In the genomic region with DNA sequence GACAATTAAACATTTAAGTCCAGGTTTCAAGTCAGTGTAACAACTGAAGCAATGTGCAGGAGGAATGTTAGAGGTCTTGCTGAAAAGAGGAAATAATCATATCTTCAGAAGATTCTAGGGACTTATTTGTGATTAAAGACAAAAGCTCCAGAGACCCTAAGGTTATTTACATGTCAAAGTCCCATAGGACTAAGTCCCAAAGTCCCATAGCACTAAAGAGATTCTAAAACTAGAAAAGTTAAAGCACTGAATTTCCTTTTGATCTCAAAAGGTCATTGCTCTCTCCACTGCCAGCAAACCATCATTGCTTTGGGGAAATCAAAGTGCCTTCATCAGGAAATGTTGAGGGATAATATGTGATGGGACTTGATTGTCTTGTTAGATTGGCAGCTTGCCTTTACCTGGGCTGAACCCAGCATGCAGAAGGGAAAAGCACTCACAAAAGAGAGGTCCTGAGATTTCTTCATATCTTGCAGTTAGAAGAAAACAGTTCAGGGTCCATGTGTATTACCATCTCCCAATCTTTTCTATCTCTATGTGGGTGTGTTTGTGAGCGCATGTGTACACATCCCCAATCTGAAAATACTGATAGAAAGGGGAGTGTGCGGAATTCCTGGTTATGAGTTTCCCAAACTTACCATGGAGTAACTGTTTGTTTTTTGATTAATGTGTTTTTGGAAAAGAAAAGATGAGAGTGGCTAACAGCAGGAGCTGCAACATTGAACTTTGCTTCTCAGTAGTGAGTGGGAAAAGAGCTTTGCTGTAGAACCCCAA, we compare ENCODE assay signal across 1 cellular context.
TF ChIP-seq lines count a peak whose summit lies in the region.

No MANE protein-coding gene starts in this region.

TF ChIP-seq in HepG2, 621 proteins besides CTCF, POLR2A, EP300 and RAD21 (continued from another document and continues in another):
- TF ChIP-seq, protein P1, sequence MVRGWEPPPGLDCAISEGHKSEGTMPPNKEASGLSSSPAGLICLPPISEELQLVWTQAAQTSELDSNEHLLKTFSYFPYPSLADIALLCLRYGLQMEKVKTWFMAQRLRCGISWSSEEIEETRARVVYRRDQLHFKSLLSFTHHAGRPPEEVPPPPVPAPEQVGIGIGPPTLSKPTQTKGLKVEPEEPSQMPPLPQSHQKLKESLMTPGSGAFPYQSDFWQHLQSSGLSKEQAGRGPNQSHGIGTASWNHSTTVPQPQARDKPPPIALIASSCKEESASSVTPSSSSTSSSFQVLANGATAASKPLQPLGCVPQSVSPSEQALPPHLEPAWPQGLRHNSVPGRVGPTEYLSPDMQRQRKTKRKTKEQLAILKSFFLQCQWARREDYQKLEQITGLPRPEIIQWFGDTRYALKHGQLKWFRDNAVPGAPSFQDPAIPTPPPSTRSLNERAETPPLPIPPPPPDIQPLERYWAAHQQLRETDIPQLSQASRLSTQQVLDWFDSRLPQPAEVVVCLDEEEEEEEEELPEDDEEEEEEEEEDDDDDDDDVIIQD (CRISPR knock-in tag; IDR thresholded peaks at IDR 0.05; ENCODE audit: low read depth), result peak; percentile 63; the same call in 1 of the 2 replicates
- peak; percentile 94 for TF ChIP-seq HNF4A (CRISPR knock-in tag; IDR thresholded peaks at IDR 0.05)
- TF ChIP-seq FOXK2 (IDR thresholded peaks at IDR 0.05), result peak; percentile 75; the same call in 1 of the 2 replicates
- TF ChIP-seq, protein P2, sequence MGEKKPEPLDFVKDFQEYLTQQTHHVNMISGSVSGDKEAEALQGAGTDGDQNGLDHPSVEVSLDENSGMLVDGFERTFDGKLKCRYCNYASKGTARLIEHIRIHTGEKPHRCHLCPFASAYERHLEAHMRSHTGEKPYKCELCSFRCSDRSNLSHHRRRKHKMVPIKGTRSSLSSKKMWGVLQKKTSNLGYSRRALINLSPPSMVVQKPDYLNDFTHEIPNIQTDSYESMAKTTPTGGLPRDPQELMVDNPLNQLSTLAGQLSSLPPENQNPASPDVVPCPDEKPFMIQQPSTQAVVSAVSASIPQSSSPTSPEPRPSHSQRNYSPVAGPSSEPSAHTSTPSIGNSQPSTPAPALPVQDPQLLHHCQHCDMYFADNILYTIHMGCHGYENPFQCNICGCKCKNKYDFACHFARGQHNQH (CRISPR knock-in tag; IDR thresholded peaks at IDR 0.05), result peak; percentile 89
- peak; percentile 41 for TF ChIP-seq NR2C2 (CRISPR knock-in tag; IDR thresholded peaks at IDR 0.05; ENCODE audit: borderline replicate concordance)
- TF ChIP-seq, protein P3, sequence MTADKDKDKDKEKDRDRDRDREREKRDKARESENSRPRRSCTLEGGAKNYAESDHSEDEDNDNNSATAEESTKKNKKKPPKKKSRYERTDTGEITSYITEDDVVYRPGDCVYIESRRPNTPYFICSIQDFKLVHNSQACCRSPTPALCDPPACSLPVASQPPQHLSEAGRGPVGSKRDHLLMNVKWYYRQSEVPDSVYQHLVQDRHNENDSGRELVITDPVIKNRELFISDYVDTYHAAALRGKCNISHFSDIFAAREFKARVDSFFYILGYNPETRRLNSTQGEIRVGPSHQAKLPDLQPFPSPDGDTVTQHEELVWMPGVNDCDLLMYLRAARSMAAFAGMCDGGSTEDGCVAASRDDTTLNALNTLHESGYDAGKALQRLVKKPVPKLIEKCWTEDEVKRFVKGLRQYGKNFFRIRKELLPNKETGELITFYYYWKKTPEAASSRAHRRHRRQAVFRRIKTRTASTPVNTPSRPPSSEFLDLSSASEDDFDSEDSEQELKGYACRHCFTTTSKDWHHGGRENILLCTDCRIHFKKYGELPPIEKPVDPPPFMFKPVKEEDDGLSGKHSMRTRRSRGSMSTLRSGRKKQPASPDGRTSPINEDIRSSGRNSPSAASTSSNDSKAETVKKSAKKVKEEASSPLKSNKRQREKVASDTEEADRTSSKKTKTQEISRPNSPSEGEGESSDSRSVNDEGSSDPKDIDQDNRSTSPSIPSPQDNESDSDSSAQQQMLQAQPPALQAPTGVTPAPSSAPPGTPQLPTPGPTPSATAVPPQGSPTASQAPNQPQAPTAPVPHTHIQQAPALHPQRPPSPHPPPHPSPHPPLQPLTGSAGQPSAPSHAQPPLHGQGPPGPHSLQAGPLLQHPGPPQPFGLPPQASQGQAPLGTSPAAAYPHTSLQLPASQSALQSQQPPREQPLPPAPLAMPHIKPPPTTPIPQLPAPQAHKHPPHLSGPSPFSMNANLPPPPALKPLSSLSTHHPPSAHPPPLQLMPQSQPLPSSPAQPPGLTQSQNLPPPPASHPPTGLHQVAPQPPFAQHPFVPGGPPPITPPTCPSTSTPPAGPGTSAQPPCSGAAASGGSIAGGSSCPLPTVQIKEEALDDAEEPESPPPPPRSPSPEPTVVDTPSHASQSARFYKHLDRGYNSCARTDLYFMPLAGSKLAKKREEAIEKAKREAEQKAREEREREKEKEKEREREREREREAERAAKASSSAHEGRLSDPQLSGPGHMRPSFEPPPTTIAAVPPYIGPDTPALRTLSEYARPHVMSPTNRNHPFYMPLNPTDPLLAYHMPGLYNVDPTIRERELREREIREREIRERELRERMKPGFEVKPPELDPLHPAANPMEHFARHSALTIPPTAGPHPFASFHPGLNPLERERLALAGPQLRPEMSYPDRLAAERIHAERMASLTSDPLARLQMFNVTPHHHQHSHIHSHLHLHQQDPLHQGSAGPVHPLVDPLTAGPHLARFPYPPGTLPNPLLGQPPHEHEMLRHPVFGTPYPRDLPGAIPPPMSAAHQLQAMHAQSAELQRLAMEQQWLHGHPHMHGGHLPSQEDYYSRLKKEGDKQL (CRISPR knock-in tag; IDR thresholded peaks at IDR 0.05; ENCODE audit: low read depth), result peak; percentile 79
- TF ChIP-seq RCOR2 (CRISPR knock-in tag; IDR thresholded peaks at IDR 0.05), result peak; percentile 92
- no peak for TF ChIP-seq ZNF333 (CRISPR knock-in tag; IDR thresholded peaks at IDR 0.05; ENCODE audit: borderline replicate concordance)
- peak; percentile 94 for TF ChIP-seq ISL2 (CRISPR knock-in tag; IDR thresholded peaks at IDR 0.05)
- TF ChIP-seq ZNF652 (CRISPR knock-in tag; IDR thresholded peaks at IDR 0.05; ENCODE audit: borderline replicate concordance, low read depth), result 0 out of 2 replicates have a peak, but pooled peaks have one; percentile 13
- TF ChIP-seq ZNF235 (CRISPR knock-in tag; IDR thresholded peaks at IDR 0.05; ENCODE audit: borderline replicate concordance), result no peak
- TF ChIP-seq, protein P4, sequence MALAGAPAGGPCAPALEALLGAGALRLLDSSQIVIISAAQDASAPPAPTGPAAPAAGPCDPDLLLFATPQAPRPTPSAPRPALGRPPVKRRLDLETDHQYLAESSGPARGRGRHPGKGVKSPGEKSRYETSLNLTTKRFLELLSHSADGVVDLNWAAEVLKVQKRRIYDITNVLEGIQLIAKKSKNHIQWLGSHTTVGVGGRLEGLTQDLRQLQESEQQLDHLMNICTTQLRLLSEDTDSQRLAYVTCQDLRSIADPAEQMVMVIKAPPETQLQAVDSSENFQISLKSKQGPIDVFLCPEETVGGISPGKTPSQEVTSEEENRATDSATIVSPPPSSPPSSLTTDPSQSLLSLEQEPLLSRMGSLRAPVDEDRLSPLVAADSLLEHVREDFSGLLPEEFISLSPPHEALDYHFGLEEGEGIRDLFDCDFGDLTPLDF (CRISPR knock-in tag; IDR thresholded peaks at IDR 0.05), result no peak
- TF ChIP-seq MYNN (CRISPR knock-in tag; IDR thresholded peaks at IDR 0.05; ENCODE audit: low read depth), result no peak
- peak; percentile 85 for TF ChIP-seq ZNF614 (CRISPR knock-in tag; IDR thresholded peaks at IDR 0.05; ENCODE audit: borderline replicate concordance)
- peak; percentile 93 for TF ChIP-seq LCORL (IDR thresholded peaks at IDR 0.05)
- peak; percentile 98 for TF ChIP-seq LCORL (CRISPR knock-in tag; IDR thresholded peaks at IDR 0.05)
- peak; percentile 97 for TF ChIP-seq PHF21A (CRISPR knock-in tag; IDR thresholded peaks at IDR 0.05)
- TF ChIP-seq ZNF788 (CRISPR knock-in tag; IDR thresholded peaks at IDR 0.05; ENCODE audit: borderline replicate concordance), result no peak
- peak; percentile 60; the same call in 1 of the 2 replicates for TF ChIP-seq JUN (CRISPR knock-in tag; IDR thresholded peaks at IDR 0.05)
- TF ChIP-seq, protein P5, sequence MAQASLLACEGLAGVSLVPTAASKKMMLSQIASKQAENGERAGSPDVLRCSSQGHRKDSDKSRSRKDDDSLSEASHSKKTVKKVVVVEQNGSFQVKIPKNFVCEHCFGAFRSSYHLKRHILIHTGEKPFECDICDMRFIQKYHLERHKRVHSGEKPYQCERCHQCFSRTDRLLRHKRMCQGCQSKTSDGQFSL (CRISPR knock-in tag; IDR thresholded peaks at IDR 0.05), result no peak
- TF ChIP-seq ZNF225 (CRISPR knock-in tag; IDR thresholded peaks at IDR 0.05), result no peak
- peak; percentile 72 for TF ChIP-seq TCF7 (IDR thresholded peaks at IDR 0.05; ENCODE audit: low read depth)
- no peak for TF ChIP-seq ZNF549 (CRISPR knock-in tag; IDR thresholded peaks at IDR 0.05)
- TF ChIP-seq ZBTB7A (CRISPR knock-in tag; IDR thresholded peaks at IDR 0.05), result no peak
- peak; percentile 73 for TF ChIP-seq RARA (CRISPR knock-in tag; IDR thresholded peaks at IDR 0.05)
- TF ChIP-seq, protein P6, sequence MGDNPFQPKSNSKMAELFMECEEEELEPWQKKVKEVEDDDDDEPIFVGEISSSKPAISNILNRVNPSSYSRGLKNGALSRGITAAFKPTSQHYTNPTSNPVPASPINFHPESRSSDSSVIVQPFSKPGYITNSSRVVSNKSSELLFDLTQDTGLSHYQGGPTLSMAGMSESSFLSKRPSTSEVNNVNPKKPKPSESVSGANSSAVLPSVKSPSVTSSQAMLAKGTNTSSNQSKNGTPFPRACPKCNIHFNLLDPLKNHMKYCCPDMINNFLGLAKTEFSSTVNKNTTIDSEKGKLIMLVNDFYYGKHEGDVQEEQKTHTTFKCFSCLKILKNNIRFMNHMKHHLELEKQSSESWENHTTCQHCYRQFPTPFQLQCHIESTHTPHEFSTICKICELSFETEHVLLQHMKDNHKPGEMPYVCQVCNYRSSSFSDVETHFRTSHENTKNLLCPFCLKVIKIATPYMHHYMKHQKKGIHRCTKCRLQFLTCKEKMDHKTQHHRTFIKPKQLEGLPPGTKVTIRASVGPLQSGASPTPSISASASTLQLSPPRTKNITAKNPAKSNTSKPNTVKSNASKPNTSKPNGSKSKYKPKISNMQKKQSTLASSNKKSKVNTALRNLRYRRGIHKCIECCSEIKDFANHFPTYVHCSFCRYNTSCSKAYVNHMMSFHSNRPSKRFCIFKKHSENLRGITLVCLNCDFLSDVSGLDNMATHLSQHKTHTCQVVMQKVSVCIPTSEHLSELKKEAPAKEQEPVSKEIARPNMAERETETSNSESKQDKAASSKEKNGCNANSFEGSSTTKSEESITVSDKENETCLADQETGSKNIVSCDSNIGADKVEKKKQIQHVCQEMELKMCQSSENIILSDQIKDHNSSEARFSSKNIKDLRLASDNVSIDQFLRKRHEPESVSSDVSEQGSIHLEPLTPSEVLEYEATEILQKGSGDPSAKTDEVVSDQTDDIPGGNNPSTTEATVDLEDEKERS (CRISPR knock-in tag; IDR thresholded peaks at IDR 0.05), result 0 out of 2 replicates have a peak, but pooled peaks have one; percentile 36
- TF ChIP-seq, protein P7, sequence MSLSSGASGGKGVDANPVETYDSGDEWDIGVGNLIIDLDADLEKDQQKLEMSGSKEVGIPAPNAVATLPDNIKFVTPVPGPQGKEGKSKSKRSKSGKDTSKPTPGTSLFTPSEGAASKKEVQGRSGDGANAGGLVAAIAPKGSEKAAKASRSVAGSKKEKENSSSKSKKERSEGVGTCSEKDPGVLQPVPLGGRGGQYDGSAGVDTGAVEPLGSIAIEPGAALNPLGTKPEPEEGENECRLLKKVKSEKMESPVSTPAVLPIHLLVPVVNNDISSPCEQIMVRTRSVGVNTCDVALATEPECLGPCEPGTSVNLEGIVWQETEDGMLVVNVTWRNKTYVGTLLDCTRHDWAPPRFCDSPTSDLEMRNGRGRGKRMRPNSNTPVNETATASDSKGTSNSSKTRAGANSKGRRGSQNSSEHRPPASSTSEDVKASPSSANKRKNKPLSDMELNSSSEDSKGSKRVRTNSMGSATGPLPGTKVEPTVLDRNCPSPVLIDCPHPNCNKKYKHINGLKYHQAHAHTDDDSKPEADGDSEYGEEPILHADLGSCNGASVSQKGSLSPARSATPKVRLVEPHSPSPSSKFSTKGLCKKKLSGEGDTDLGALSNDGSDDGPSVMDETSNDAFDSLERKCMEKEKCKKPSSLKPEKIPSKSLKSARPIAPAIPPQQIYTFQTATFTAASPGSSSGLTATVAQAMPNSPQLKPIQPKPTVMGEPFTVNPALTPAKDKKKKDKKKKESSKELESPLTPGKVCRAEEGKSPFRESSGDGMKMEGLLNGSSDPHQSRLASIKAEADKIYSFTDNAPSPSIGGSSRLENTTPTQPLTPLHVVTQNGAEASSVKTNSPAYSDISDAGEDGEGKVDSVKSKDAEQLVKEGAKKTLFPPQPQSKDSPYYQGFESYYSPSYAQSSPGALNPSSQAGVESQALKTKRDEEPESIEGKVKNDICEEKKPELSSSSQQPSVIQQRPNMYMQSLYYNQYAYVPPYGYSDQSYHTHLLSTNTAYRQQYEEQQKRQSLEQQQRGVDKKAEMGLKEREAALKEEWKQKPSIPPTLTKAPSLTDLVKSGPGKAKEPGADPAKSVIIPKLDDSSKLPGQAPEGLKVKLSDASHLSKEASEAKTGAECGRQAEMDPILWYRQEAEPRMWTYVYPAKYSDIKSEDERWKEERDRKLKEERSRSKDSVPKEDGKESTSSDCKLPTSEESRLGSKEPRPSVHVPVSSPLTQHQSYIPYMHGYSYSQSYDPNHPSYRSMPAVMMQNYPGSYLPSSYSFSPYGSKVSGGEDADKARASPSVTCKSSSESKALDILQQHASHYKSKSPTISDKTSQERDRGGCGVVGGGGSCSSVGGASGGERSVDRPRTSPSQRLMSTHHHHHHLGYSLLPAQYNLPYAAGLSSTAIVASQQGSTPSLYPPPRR (CRISPR knock-in tag; IDR thresholded peaks at IDR 0.05; ENCODE audit: borderline replicate concordance), result peak; percentile 88
- TF ChIP-seq, protein P8, sequence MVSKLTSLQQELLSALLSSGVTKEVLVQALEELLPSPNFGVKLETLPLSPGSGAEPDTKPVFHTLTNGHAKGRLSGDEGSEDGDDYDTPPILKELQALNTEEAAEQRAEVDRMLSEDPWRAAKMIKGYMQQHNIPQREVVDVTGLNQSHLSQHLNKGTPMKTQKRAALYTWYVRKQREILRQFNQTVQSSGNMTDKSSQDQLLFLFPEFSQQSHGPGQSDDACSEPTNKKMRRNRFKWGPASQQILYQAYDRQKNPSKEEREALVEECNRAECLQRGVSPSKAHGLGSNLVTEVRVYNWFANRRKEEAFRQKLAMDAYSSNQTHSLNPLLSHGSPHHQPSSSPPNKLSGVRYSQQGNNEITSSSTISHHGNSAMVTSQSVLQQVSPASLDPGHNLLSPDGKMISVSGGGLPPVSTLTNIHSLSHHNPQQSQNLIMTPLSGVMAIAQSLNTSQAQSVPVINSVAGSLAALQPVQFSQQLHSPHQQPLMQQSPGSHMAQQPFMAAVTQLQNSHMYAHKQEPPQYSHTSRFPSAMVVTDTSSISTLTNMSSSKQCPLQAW (CRISPR knock-in tag; IDR thresholded peaks at IDR 0.05), result 0 out of 2 replicates have a peak, but pooled peaks have one; percentile 71
- TF ChIP-seq TEAD3 (CRISPR knock-in tag; optimal IDR thresholded peaks at IDR 0.05; ENCODE audit: borderline replicate concordance), result peak; percentile 90
- TF ChIP-seq NCOA2 (CRISPR knock-in tag; IDR thresholded peaks at IDR 0.05), result peak; percentile 96
- no peak for TF ChIP-seq ZNF256 (CRISPR knock-in tag; conservative IDR thresholded peaks at IDR 0.05)
- peak; percentile 85 for TF ChIP-seq ASH2L (IDR thresholded peaks at IDR 0.05; ENCODE audit: insufficient read length, low read depth, low read length)
